ENCODE assay signal across 29 cellular contexts in genomic region chr3:79199966-79200365, GRCh38.
"Had no signal": no experiment of that assay in that cellular context is flagged by ENCODE, and none has a peak within 500 bp of the region (broad histone marks: within the 10 kb centered on the region; RNA-seq: fewer than 3 reads in every experiment).

No MANE protein-coding gene starts in this region.

- H3K27me3 ChIP-seq: ascending aorta, breast epithelium, esophagus muscularis mucosa, heart right ventricle, left lung, right lobe of liver, transverse colon had no signal

- H3K36me3 ChIP-seq: ascending aorta, breast epithelium, esophagus muscularis mucosa, heart right ventricle, left lung, right lobe of liver, transverse colon, WERI-Rb-1 had no signal

- H3K9me3 Mint-ChIP-seq: T-helper 1 cell treated with Interleukin-12 subunit alpha and Interleukin-12 subunit beta and Interleukin-4 antibody, amounts not matched to agents 30 μg/mL and 1 μg/mL, for 36 hours had no signal

- DNase-seq: activated CD4-positive, alpha-beta memory T cell treated with anti-CD3 and anti-CD28 coated beads for 36 hours; activated CD4-positive, alpha-beta T cell treated with anti-CD3 and anti-CD28 coated beads, Interleukin-2, amount 10 ng/mL, durations not matched to agents 24 days and 14 days; activated CD4-positive, CD25-positive, alpha-beta regulatory T cell treated with anti-CD3 and anti-CD28 coated beads, Interleukin-2, amount 50 U/mL, for 72 hours; activated CD8-positive, alpha-beta memory T cell treated with anti-CD3 and anti-CD28 coated beads, Interleukin-2, amount 50 U/mL, for 4 hours; activated gamma-delta T cell; activated naive CD4-positive, alpha-beta T cell treated with anti-CD3 and anti-CD28 coated beads, Interleukin-2, amount 10 ng/mL, durations not matched to agents 7 days and 5 days; activated naive CD8-positive, alpha-beta T cell treated with anti-CD3 and anti-CD28 coated beads, Interleukin-2, amount 10 ng/mL, durations not matched to agents 7 days and 5 days; activated T-cell treated with anti-CD3 and anti-CD28 coated beads, Interleukin-2, amount 50 U/mL, for 1 hour; central memory CD4-positive, alpha-beta T cell; dermis blood vessel endothelial cell; effector CD4-positive, alpha-beta T cell; foreskin melanocyte; heart right ventricle; left lung; mesendoderm; natural killer cell; right lobe of liver; stimulated activated CD4-positive, alpha-beta T cell treated with anti-CD3 and anti-CD28 coated beads, Interleukin-2, amount 100 ng/mL, for 48 hours; stimulated activated naive CD4-positive, alpha-beta T cell treated with Interleukin-2 at 50 U/mL for 16 hours; T-helper 9 cell; transverse colon; WERI-Rb-1 had no signal

- H3K4me1 Mint-ChIP-seq: activated CD4-positive, alpha-beta T cell treated with anti-CD3 and anti-CD28 coated beads, Interleukin-2, amount 10 ng/mL, durations not matched to agents 24 days and 14 days; activated naive CD4-positive, alpha-beta T cell treated with anti-CD3 and anti-CD28 coated beads, Interleukin-2, amount 10 ng/mL, durations not matched to agents 7 days and 5 days; activated naive CD8-positive, alpha-beta T cell treated with anti-CD3 and anti-CD28 coated beads, Interleukin-2, amount 10 ng/mL, durations not matched to agents 7 days and 5 days; natural killer cell had no signal

- H3K27ac Mint-ChIP-seq: activated CD4-positive, alpha-beta memory T cell treated with anti-CD3 and anti-CD28 coated beads for 36 hours; activated CD4-positive, alpha-beta T cell treated with anti-CD3 and anti-CD28 coated beads, Interleukin-2, amount 10 ng/mL, durations not matched to agents 24 days and 14 days; activated naive CD4-positive, alpha-beta T cell treated with anti-CD3 and anti-CD28 coated beads, Interleukin-2, amount 10 ng/mL, durations not matched to agents 7 days and 5 days; activated naive CD8-positive, alpha-beta T cell treated with anti-CD3 and anti-CD28 coated beads, Interleukin-2, amount 10 ng/mL, durations not matched to agents 7 days and 5 days; activated T-helper 1 cell treated with anti-CD3 and anti-CD28 coated beads, Interleukin-12 subunit alpha, Interleukin-12 subunit beta, Interleukin-2, Interleukin-4 antibody, amounts not matched to agents 30 ng/mL and 10 ng/mL and 1 ng/mL, durations not matched to agents 14 hours and 24 hours and 36 hours; natural killer cell; T-helper 1 cell treated with Interleukin-12 subunit alpha and Interleukin-12 subunit beta and Interleukin-4 antibody, amounts not matched to agents 30 μg/mL and 1 μg/mL, for 36 hours had no signal

- H3K4me3 Mint-ChIP-seq: activated CD4-positive, alpha-beta memory T cell treated with anti-CD3 and anti-CD28 coated beads for 36 hours; activated CD4-positive, alpha-beta T cell treated with anti-CD3 and anti-CD28 coated beads, Interleukin-2, amount 10 ng/mL, durations not matched to agents 24 days and 14 days; activated naive CD4-positive, alpha-beta T cell treated with anti-CD3 and anti-CD28 coated beads, Interleukin-2, amount 10 ng/mL, durations not matched to agents 7 days and 5 days; activated naive CD8-positive, alpha-beta T cell treated with anti-CD3 and anti-CD28 coated beads, Interleukin-2, amount 10 ng/mL, durations not matched to agents 7 days and 5 days; activated T-helper 1 cell treated with anti-CD3 and anti-CD28 coated beads, Interleukin-12 subunit alpha, Interleukin-12 subunit beta, Interleukin-2, Interleukin-4 antibody, amounts not matched to agents 30 ng/mL and 10 ng/mL and 1 ng/mL, durations not matched to agents 14 hours and 24 hours and 36 hours; natural killer cell; T-helper 1 cell treated with Interleukin-12 subunit alpha and Interleukin-12 subunit beta and Interleukin-4 antibody, amounts not matched to agents 30 μg/mL and 1 μg/mL, for 36 hours had no signal

- H3K27me3 Mint-ChIP-seq: activated CD4-positive, alpha-beta memory T cell treated with anti-CD3 and anti-CD28 coated beads for 36 hours; activated CD4-positive, alpha-beta T cell treated with anti-CD3 and anti-CD28 coated beads, Interleukin-2, amount 10 ng/mL, durations not matched to agents 24 days and 14 days; activated naive CD4-positive, alpha-beta T cell treated with anti-CD3 and anti-CD28 coated beads, Interleukin-2, amount 10 ng/mL, durations not matched to agents 7 days and 5 days; activated naive CD8-positive, alpha-beta T cell treated with anti-CD3 and anti-CD28 coated beads, Interleukin-2, amount 10 ng/mL, durations not matched to agents 7 days and 5 days had no signal

- H3K4me1 ChIP-seq: ascending aorta, breast epithelium, esophagus muscularis mucosa, left lung, right lobe of liver, transverse colon had no signal

- FAIRE-seq: TTC549 had no signal

- H3K4me3 ChIP-seq: ascending aorta, breast epithelium, esophagus muscularis mucosa, heart right ventricle, left lung, lung, right lobe of liver, transverse colon had no signal

- H3K27ac ChIP-seq: ascending aorta, breast epithelium, esophagus muscularis mucosa, heart right ventricle, left lung, right lobe of liver, transverse colon, WERI-Rb-1 had no signal

- H3K9me3 ChIP-seq: ascending aorta, breast epithelium, right lobe of liver, transverse colon had no signal

- H3K36me3 Mint-ChIP-seq: activated CD4-positive, alpha-beta memory T cell treated with anti-CD3 and anti-CD28 coated beads for 36 hours; activated naive CD4-positive, alpha-beta T cell treated with anti-CD3 and anti-CD28 coated beads, Interleukin-2, amount 10 ng/mL, durations not matched to agents 7 days and 5 days; activated naive CD8-positive, alpha-beta T cell treated with anti-CD3 and anti-CD28 coated beads, Interleukin-2, amount 10 ng/mL, durations not matched to agents 7 days and 5 days; natural killer cell had no signal

- ATAC-seq: heart right ventricle, left lung, natural killer cell, right lobe of liver had no signal
